21 cellular contexts compared by ENCODE assay signal in the genomic region with DNA sequence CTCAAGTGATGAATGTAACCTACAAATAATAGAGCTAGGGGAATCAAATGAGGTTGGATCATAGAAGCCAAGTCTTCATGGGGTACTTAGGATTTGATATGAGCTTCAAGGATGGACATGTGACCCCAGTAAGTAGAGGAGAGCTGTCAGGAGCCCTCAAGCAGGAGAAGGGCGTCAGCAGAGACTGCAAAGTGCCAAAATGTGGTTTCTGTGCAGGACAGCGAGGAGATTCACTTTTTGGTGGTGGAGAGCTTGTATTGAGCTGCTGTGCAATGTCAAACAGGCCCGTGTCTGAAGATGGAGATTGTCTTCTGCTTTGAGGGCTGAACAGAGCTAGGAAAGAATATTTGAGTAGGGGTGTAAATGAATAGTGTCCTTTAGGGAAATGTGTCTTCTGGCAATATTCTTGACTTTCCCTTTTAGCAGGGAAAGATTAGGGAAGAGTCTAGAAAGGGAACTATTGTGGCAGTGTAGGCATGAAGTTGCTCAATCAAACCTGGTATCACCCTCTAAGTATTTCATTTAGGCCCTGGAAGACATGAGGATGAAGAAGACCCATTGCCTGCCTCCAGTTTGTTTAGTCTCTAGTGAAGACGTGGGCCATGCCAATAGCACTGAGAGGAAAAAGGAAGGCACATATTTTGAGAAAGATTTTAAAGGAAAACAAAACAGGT. TPM values are rescaled to one million over a fixed set of nuclear protein-coding genes. Genes with fewer than 3 reads are reported as not detected.
A peak's percentile ranks its signal among the peaks of the same experiment; 100 is the strongest.
DNase-seq lines count a peak whose midpoint lies in the region; ATAC-seq, FAIRE-seq and TF ChIP-seq lines count a peak whose summit lies in the region.
"Had no signal": no experiment of that assay in that cellular context is flagged by ENCODE, and none has a peak within 500 bp of the region (broad histone marks: within the 10 kb centered on the region; RNA-seq: fewer than 3 reads in every experiment).

No MANE protein-coding gene starts in this region.

- no peaks in the 10 kb centered on the region for H3K27me3 ChIP-seq in neutrophil
- H3K27me3 ChIP-seq: breast epithelium, pancreas, uterus had no signal

- POLR2A ChIA-PET in activated CD4-positive, alpha-beta T cell treated with anti-CD3 and anti-CD28 coated beads, Interleukin-2, amount 10 ng/mL, durations not matched to agents 7 days and 5 days (lab: Charles Lee), result interaction anchor here (1.4 kb wide), 1 partner anchor 33 kb away, joined by 4 read pairs; no protein-coding TSS in a partner anchor

- FAIRE-seq in HTR-8/SVneo (lab: Jason Lieb, UNC), result peak; percentile 4
- FAIRE-seq: pancreas, small intestine had no signal

- H3K4me1 Mint-ChIP-seq in activated CD4-positive, alpha-beta T cell treated with anti-CD3 and anti-CD28 coated beads, Interleukin-2, amount 10 ng/mL, durations not matched to agents 7 days and 5 days, result peaks cover 69% of the 10 kb centered on the region
- H3K4me1 Mint-ChIP-seq in activated naive CD8-positive, alpha-beta T cell (ENCODE audit: low read depth), result peaks cover 67% of the 10 kb centered on the region

- no peak overlapping the region for H3K4me3 Mint-ChIP-seq in activated CD4-positive, alpha-beta T cell treated with anti-CD3 and anti-CD28 coated beads, Interleukin-2, amount 10 ng/mL, durations not matched to agents 7 days and 5 days
- H3K4me3 Mint-ChIP-seq in activated naive CD8-positive, alpha-beta T cell, result no peak overlapping the region

- H3K9me3 Mint-ChIP-seq in activated CD4-positive, alpha-beta T cell treated with anti-CD3 and anti-CD28 coated beads, Interleukin-2, amount 10 ng/mL, durations not matched to agents 7 days and 5 days, result no peaks in the 10 kb centered on the region
- peaks cover 3% of the 10 kb centered on the region for H3K9me3 Mint-ChIP-seq in activated naive CD8-positive, alpha-beta T cell (ENCODE audit: low read depth)

- ATAC-seq in HG03469 (IDR thresholded peaks at IDR 0.05; ENCODE audit: unreplicated experiment), result no peak
- ATAC-seq in HG02623 (IDR thresholded peaks at IDR 0.05; ENCODE audit: unreplicated experiment), result no peak
- ATAC-seq: HCT116, pancreas had no signal

- peak overlapping the region in 1 of 2 experiments; percentile 2 for H3K4me3 ChIP-seq in neutrophil (ENCODE audit: low read depth in 1 of 2, low read length in 1 of 2)
- H3K4me3 ChIP-seq: breast epithelium, pancreas, uterus had no signal

- H3K36me3 ChIP-seq in neutrophil, result peaks cover 99% of the 10 kb centered on the region
- H3K36me3 ChIP-seq: breast epithelium, pancreas, uterus had no signal

- no peaks in the 10 kb centered on the region for H3K9me3 ChIP-seq in neutrophil
- H3K9me3 ChIP-seq: breast epithelium, pancreas, uterus had no signal

- CTCF ChIA-PET in activated CD4-positive, alpha-beta T cell treated with anti-CD3 and anti-CD28 coated beads, Interleukin-2, amount 10 ng/mL, durations not matched to agents 7 days and 5 days (lab: Charles Lee), result interaction anchor here (1.1 to 4.6 kb wide), 4 partner anchors 16 to 157 kb away, joined by 4 to 19 read pairs (median 8); partner anchors contain the start of gene SORL1

- H3K27ac ChIP-seq in neutrophil, result peak overlapping the region; percentile 80
- H3K27ac ChIP-seq: breast epithelium, pancreas, uterus had no signal

- peaks cover 61 to 65% of the 10 kb centered on the region in 2 experiments for H3K4me1 ChIP-seq in neutrophil (ENCODE audit: control insufficient read depth in 1 of 2, insufficient read depth in 1 of 2, low read depth in 1 of 2, low read length in 1 of 2)
- H3K4me1 ChIP-seq: uterus had no signal

- TF ChIP-seq CTCF in neutrophil (IDR thresholded peaks at IDR 0.05), result no peak

- H3K27ac Mint-ChIP-seq in activated CD4-positive, alpha-beta T cell treated with anti-CD3 and anti-CD28 coated beads, Interleukin-2, amount 10 ng/mL, durations not matched to agents 7 days and 5 days, result peak overlapping the region; percentile 92
- H3K27ac Mint-ChIP-seq in activated naive CD8-positive, alpha-beta T cell, result peak overlapping the region; percentile 96

- no peak for DNase-seq in activated CD4-positive, alpha-beta T cell treated with anti-CD3 and anti-CD28 coated beads, Interleukin-2, amount 10 ng/mL, durations not matched to agents 7 days and 5 days
- no peak for DNase-seq in activated CD4-positive, alpha-beta T cell treated with anti-CD3 and anti-CD28 coated beads, Interleukin-2, amount 50 U/mL, for 48 hours
- DNase-seq in HTR-8/SVneo (ENCODE audit: insufficient read length, low spot score), result no peak
- DNase-seq in stimulated activated CD4-positive, alpha-beta T cell treated with anti-CD3 and anti-CD28 coated beads, Interleukin-15, amount 100 ng/mL, for 24 hours, result no peak
- DNase-seq: ACHN; activated CD4-positive, alpha-beta T cell treated with anti-CD3 and anti-CD28 coated beads for 48 hours; GF-D8; hypothalamus; IMR-90; NCI-H1105 treated with DMSO at 0.1 percent for 48 hours; pancreas; Right ventricle myocardium superior; small intestine; stimulated activated naive CD4-positive, alpha-beta T cell treated with Interleukin-2 at 50 U/mL for 16 hours; uterus had no signal

- H3K36me3 Mint-ChIP-seq in activated CD4-positive, alpha-beta T cell treated with anti-CD3 and anti-CD28 coated beads, Interleukin-2, amount 10 ng/mL, durations not matched to agents 7 days and 5 days (ENCODE audit: low read depth), result peaks cover 71% of the 10 kb centered on the region
- peaks cover 20% of the 10 kb centered on the region for H3K36me3 Mint-ChIP-seq in activated naive CD8-positive, alpha-beta T cell

- no peaks in the 10 kb centered on the region for H3K27me3 Mint-ChIP-seq in activated CD4-positive, alpha-beta T cell treated with anti-CD3 and anti-CD28 coated beads, Interleukin-2, amount 10 ng/mL, durations not matched to agents 7 days and 5 days
- no peaks in the 10 kb centered on the region for H3K27me3 Mint-ChIP-seq in activated naive CD8-positive, alpha-beta T cell

RNA-seq across cellular contexts. Expression of gene SORL1, which starts 31.8 kb away (rescaled TPM):
- total RNA-seq in activated CD4-positive, alpha-beta T cell treated with anti-CD3 and anti-CD28 coated beads, Interleukin-2, amount 10 ng/mL, durations not matched to agents 7 days and 5 days, result 100 to 1,000 TPM; 197 to 207 TPM
